In the genomic region with DNA sequence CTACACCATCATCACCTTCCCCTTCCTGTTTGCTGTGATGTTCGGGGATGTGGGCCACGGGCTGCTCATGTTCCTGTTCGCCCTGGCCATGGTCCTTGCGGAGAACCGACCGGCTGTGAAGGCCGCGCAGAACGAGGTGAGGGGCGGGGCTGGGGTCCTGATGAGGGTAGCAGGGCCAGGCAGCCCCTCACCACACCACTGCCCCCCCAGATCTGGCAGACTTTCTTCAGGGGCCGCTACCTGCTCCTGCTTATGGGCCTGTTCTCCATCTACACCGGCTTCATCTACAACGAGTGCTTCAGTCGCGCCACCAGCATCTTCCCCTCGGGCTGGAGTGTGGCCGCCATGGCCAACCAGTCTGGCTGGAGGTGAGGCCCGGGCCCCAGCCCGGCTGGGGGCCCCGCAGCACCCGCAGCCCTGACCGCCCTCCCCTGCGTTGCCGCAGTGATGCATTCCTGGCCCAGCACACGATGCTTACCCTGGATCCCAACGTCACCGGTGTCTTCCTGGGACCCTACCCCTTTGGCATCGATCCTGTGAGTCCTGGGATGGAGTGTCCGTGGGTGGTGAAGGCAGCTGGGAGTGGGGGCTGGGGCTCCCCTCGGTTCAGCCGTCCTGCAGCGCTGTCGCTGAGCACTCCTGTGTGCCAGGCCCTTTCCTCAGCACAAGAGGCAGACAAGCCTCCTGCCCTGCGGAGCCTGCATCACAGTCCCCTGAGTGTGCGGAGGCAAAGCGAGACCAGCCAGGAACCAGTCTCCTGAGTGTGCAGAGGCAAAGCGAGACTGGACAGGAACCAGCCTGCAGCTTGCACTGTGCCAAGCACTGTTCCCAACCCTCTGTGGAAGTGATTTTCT, we compare ENCODE assay signal across 1 cellular context.
TF ChIP-seq lines count a peak whose summit lies in the region.

No MANE protein-coding gene starts in this region.

TF ChIP-seq in K562, 482 proteins besides CTCF, POLR2A, EP300 and RAD21:
- TF ChIP-seq RBFOX2 (IDR thresholded peaks at IDR 0.05; ENCODE audit: low read depth, low read length) (peak; percentile 48), POLR2G (IDR thresholded peaks at IDR 0.05; ENCODE audit: low read depth, low read length) (0 out of 2 replicates have a peak, but pooled peaks have one; percentile 52), WHSC1 (IDR thresholded peaks at IDR 0.05; ENCODE audit: low read length) (no peak), POU5F1 (IDR thresholded peaks at IDR 0.05; ENCODE audit: borderline replicate concordance, low read depth, low read length, partially characterized antibody) (no peak), NCOA1 (IDR thresholded peaks at IDR 0.05; ENCODE audit: low read depth) (no peak)
- TF ChIP-seq, protein P1, sequence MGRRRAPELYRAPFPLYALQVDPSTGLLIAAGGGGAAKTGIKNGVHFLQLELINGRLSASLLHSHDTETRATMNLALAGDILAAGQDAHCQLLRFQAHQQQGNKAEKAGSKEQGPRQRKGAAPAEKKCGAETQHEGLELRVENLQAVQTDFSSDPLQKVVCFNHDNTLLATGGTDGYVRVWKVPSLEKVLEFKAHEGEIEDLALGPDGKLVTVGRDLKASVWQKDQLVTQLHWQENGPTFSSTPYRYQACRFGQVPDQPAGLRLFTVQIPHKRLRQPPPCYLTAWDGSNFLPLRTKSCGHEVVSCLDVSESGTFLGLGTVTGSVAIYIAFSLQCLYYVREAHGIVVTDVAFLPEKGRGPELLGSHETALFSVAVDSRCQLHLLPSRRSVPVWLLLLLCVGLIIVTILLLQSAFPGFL (CRISPR knock-in tag; IDR thresholded peaks at IDR 0.05): no peak
TF ChIP-seq in K562: peak in this region for 2.
